17 cellular contexts compared by ENCODE assay signal in genomic region chr17:82024859-82025258, GRCh38. TPM values are rescaled to one million over a fixed set of nuclear protein-coding genes. Genes with fewer than 3 reads are reported as not detected.
A peak's percentile ranks its signal among the peaks of the same experiment; 100 is the strongest.
DNase-seq lines count a peak whose midpoint lies in the region; ATAC-seq, FAIRE-seq and TF ChIP-seq lines count a peak whose summit lies in the region.
"Had no signal": no experiment of that assay in that cellular context is flagged by ENCODE, and none has a peak within 500 bp of the region (broad histone marks: within the 10 kb centered on the region; RNA-seq: fewer than 3 reads in every experiment).

No MANE protein-coding gene starts in this region.

- BruUV-seq in HepG2 (replicated peaks; lab: Mats Ljungman, UMichigan) (no TSS peak), OCI-LY7 (replicated peaks; lab: Mats Ljungman, UMichigan) (no TSS peak)

- POLR2A ChIA-PET in HepG2 (lab: Yijun Ruan, JAX) = interaction anchor here (4.5 to 14.1 kb wide), 2 partner anchors 10 to 27 kb away, joined by 112 to 470 read pairs; partner anchors contain the start of gene DCXR
- POLR2A ChIA-PET in OCI-LY7 (lab: Charles Lee) = interaction anchor here (0.9 kb wide), 1 partner anchor 13 kb away, joined by 3 read pairs; the partner anchor contains the start of gene DCXR

- H3K4me3 ChIP-seq in HepG2 (replicated peaks in 1 of 3; ENCODE audit: insufficient read depth in 1 of 3, low read depth in 2 of 3, low read length in 3 of 3) (peak overlapping the region in 1 of 3 experiments; percentile 86; a peak in 1 of 6 replicates), right lobe of liver (no peak overlapping the region), OCI-LY7 (ENCODE audit: low read depth, low read length, poor library complexity, severe bottlenecking) (no peak overlapping the region)
- H3K4me3 ChIP-seq: PC-9 had no signal

- no peaks in the 10 kb centered on the region for H3K9me3 ChIP-seq in HepG2 (ENCODE audit: low read length)
- no peaks in the 10 kb centered on the region for H3K9me3 ChIP-seq in right lobe of liver
- H3K9me3 ChIP-seq in OCI-LY7 (ENCODE audit: low read length) = no peaks in the 10 kb centered on the region
- H3K9me3 ChIP-seq: HAP-1 had no signal

- peak overlapping the region; percentile 79; the same call in 1 of the 2 replicates for H3K9ac ChIP-seq in HepG2 (ENCODE audit: insufficient read depth, low read depth, low read length)

- no peak for TF ChIP-seq RAD21 in HepG2 (CRISPR knock-in tag; IDR thresholded peaks at IDR 0.05)

- in situ Hi-C loops in HepG2 (cut with HindIII; ENCODE audit: extremely low pct_ligation_motif_present, low pct_unique_long_range_greater_than_20kb) = loop anchor here (5.0 kb wide), 1 partner anchor 68 kb away; no protein-coding TSS in a partner anchor

- TF ChIP-seq POLR2A in HepG2 (IDR thresholded peaks at IDR 0.05; ENCODE audit: insufficient read depth in 1 of 2, low read depth in 2 of 2, low read length in 2 of 2) (no peak), right lobe of liver (IDR thresholded peaks at IDR 0.05) (no peak)

- H3K4me1 ChIP-seq in HepG2 (ENCODE audit: insufficient read depth, low read length) = peaks cover 50% of the 10 kb centered on the region
- peaks cover 0 to 36% (median 17%) of the 10 kb centered on the region in 4 donors for H3K4me1 ChIP-seq in right lobe of liver
- peaks cover 27% of the 10 kb centered on the region for H3K4me1 ChIP-seq in OCI-LY7 (ENCODE audit: insufficient read depth, low read length, poor library complexity, severe bottlenecking)

- no peaks in the 10 kb centered on the region for H3K9me2 ChIP-seq in OCI-LY7 (ENCODE audit: insufficient read depth, low read length)

- WGBS in HepG2 (ENCODE audit: low lambda C conversion rate) = 100% methylated on average over 11 of the region's 17 CpGs
- no CpG with 5 or more reads among the region's 17 CpGs for WGBS in right lobe of liver (ENCODE audit: insufficient coverage, low coverage, low lambda C conversion rate, missing lambda C conversion rate)

- CTCF ChIA-PET in HepG2 (lab: Yijun Ruan, JAX; ENCODE audit: low intra/inter-chr PET ratio, low total read pairs) = no interaction called here
- CTCF ChIA-PET in OCI-LY7 (lab: Charles Lee; ENCODE audit: unreplicated experiment) = no interaction called here

- H3K79me2 ChIP-seq in HepG2 (ENCODE audit: insufficient read depth, low read length) (peaks cover 40% of the 10 kb centered on the region), OCI-LY7 (ENCODE audit: insufficient read depth, low read depth, low read length) (peaks cover 12% of the 10 kb centered on the region; the same call in 1 of the 2 replicates)

- H3K27ac ChIP-seq in HepG2 (ENCODE audit: extremely low read length, insufficient read depth, low read length) = no peak overlapping the region
- H3K27ac ChIP-seq in right lobe of liver = no peak overlapping the region
- no peak overlapping the region for H3K27ac ChIP-seq in OCI-LY7 (ENCODE audit: low read depth, low read length, poor library complexity, severe bottlenecking)
- H3K27ac ChIP-seq: PC-9 had no signal

- H3K27me3 ChIP-seq in HepG2 (ENCODE audit: control insufficient read depth in 1 of 2, insufficient read depth in 2 of 2, low read length in 2 of 2) (no peaks in the 10 kb centered on the region; a peak in 1 of 5 replicates), right lobe of liver (no peaks in the 10 kb centered on the region)

- DNase-seq in HepG2 (ENCODE audit: low spot score) = no peak
- no peak for DNase-seq in right lobe of liver
- no peak for DNase-seq in OCI-LY7 (ENCODE audit: low spot score)
- DNase-seq in activated effector memory CD4-positive, alpha-beta T cell treated with anti-CD3 and anti-CD28 coated beads, Interleukin-2, amount 50 U/mL, for 16 hours = no peak
- no peak for DNase-seq in GM19239 (ENCODE audit: insufficient read length, low spot score)
- DNase-seq in NOMO-1 treated with DMSO at 0.1 percent for 48 hours (lab: John Stamatoyannopoulos, UW; ENCODE audit: unreplicated experiment) = no peak
- DNase-seq: C1 segment of cervical spinal cord, DMS 273 treated with DMSO at 0.1 percent for 48 hours, EL, MV-4-11, NCI-H1417, NCI-H1930, NCI-H69, PC-9, SW 1271 had no signal

- H2AFZ ChIP-seq in HepG2 (ENCODE audit: low read length) (no peak overlapping the region), OCI-LY7 (ENCODE audit: low read length) (no peak overlapping the region)
- H2AFZ ChIP-seq: PC-9 had no signal

- TF ChIP-seq EP300 in HepG2 (IDR thresholded peaks at IDR 0.05; ENCODE audit: low read depth in 2 of 2, low read length in 2 of 2) = no peak
- TF ChIP-seq EP300 in HepG2 (CRISPR knock-in tag; IDR thresholded peaks at IDR 0.05; ENCODE audit: borderline replicate concordance) = no peak

- TF ChIP-seq CTCF in HepG2 (CRISPR knock-in tag; IDR thresholded peaks at IDR 0.05) = no peak
- no peak for TF ChIP-seq CTCF in right lobe of liver (IDR thresholded peaks at IDR 0.05)
- TF ChIP-seq CTCF in OCI-LY7 (conservative IDR thresholded peaks at IDR 0.05; ENCODE audit: low read length) = no peak

- no peaks in the 10 kb centered on the region; the same call in 1 of the 2 replicates for H4K20me1 ChIP-seq in HepG2 (ENCODE audit: insufficient read depth, low read length)
- no peaks in the 10 kb centered on the region for H4K20me1 ChIP-seq in OCI-LY7 (ENCODE audit: insufficient read depth, low read length)

- FAIRE-seq in HepG2 (lab: Jason Lieb, UNC) (no peak), GM19239 (lab: Jason Lieb, UNC) (no peak)
- FAIRE-seq: A204.1 had no signal

- H3K4me2 ChIP-seq in HepG2 (ENCODE audit: low read depth, low read length) = peak overlapping the region; percentile 93
- H3K4me2 ChIP-seq in OCI-LY7 (ENCODE audit: low read length) = peak overlapping the region; percentile 84; the same call in 1 of the 2 replicates

- ATAC-seq in HepG2 (no peak), right lobe of liver (no peak)

- intact Hi-C loops in HepG2 (cut with micrococcal nuclease; ENCODE audit: unreplicated experiment) (loop anchor here (5.0 kb wide), 2 partner anchors 127 to 158 kb away; no protein-coding TSS in a partner anchor), right lobe of liver (cut with DNase I) (no loop called here), OCI-LY7 (cut with micrococcal nuclease; ENCODE audit: unreplicated experiment) (no loop called here)

- H3K36me3 ChIP-seq in HepG2 (replicated peaks in 1 of 2; ENCODE audit: control insufficient read depth in 1 of 2, insufficient read depth in 2 of 2, low read length in 2 of 2) (peaks cover 9% of the 10 kb centered on the region in 2 experiments), right lobe of liver (no peaks in the 10 kb centered on the region), OCI-LY7 (ENCODE audit: insufficient read depth, low read length) (no peaks in the 10 kb centered on the region)

RNA-seq across cellular contexts. Expression of gene LRRC45, which starts 1.8 kb away (rescaled TPM):
- 21.4 and 48.1 TPM in 2 replicates for total RNA-seq in HepG2 (2016; rRNA removed; fragmentation: Illumina TruSeq; extraction: Trizol)
- 30.2 and 31.8 TPM in 2 replicates for total RNA-seq in HepG2 (2016; cell fraction: cytosol; rRNA removed; fragmentation: Illumina TruSeq; extraction: Trizol; ENCODE audit: low read depth)
- 20.6 and 49.6 TPM in 2 replicates for total RNA-seq in HepG2 (2016; cell fraction: insoluble cytoplasmic fraction; rRNA removed; fragmentation: Illumina TruSeq; extraction: Trizol)
- total RNA-seq in HepG2 (2016; cell fraction: membrane; rRNA removed; fragmentation: Illumina TruSeq; extraction: Trizol) = 14.9 and 19.0 TPM in 2 replicates
- 49.7 and 54.4 TPM in 2 replicates for total RNA-seq in HepG2 (2016; cell fraction: nucleus; rRNA removed; fragmentation: Illumina TruSeq; extraction: Trizol)
- polyA plus RNA-seq in HepG2 (2011; rRNA removed) = 11.6 and 14.1 TPM in 2 replicates
- polyA plus RNA-seq in HepG2 (2011; cell fraction: cytosol; rRNA removed) = 5.5 and 10.0 TPM in 2 replicates
- polyA plus RNA-seq in HepG2 (2011; cell fraction: nucleus; rRNA removed) = 112 and 182 TPM in 2 replicates
- 7.5 and 8.8 TPM in 2 replicates for polyA plus RNA-seq in HepG2 (2012)
- 3.3 and 4.2 TPM in 2 replicates for polyA plus RNA-seq in HepG2 (2016; cell fraction: cytosol; fragmentation: Illumina TruSeq; extraction: Trizol; ENCODE audit: low read depth)
- polyA plus RNA-seq in HepG2 (2016; cell fraction: insoluble cytoplasmic fraction; fragmentation: Illumina TruSeq; extraction: Trizol; ENCODE audit: low read depth) = 19.5 and 19.7 TPM in 2 replicates
- 9.1 and 9.2 TPM in 2 replicates for polyA plus RNA-seq in HepG2 (2016; cell fraction: membrane; fragmentation: Illumina TruSeq; extraction: Trizol; ENCODE audit: low read depth)
- polyA plus RNA-seq in HepG2 (2016; cell fraction: nucleus; fragmentation: Illumina TruSeq; extraction: Trizol; ENCODE audit: insufficient read depth, low read depth) = 129 and 136 TPM in 2 replicates
- polyA minus RNA-seq in HepG2 (2011; rRNA and poly(A)+ RNA removed; ENCODE audit: low replicate concordance) = 11.1 and 15.7 TPM in 2 replicates
- 6.1 and 8.2 TPM in 2 replicates for polyA minus RNA-seq in HepG2 (2011; cell fraction: cytosol; rRNA and poly(A)+ RNA removed)
- polyA minus RNA-seq in HepG2 (2011; cell fraction: nucleus; rRNA and poly(A)+ RNA removed) = 25.0 and 27.2 TPM in 2 replicates
- total RNA-seq in right lobe of liver = 10 to 100 TPM in 3 of 6 experiments, 1 to 10 TPM in 3; 4.9 to 15.6 (median 11.9) TPM
- 52.0 and 62.6 TPM in 2 replicates for total RNA-seq in OCI-LY7 (2014; rRNA removed; shearing (Covaris generic))
- 40.9 and 41.2 TPM in 2 replicates for total RNA-seq in OCI-LY7 (2022)

RNA-seq across cellular contexts. Expression of gene CENPX, which starts 2.2 kb away (rescaled TPM):
- 166 and 170 TPM in 2 replicates for total RNA-seq in HepG2 (2016; rRNA removed; fragmentation: Illumina TruSeq; extraction: Trizol)
- 262 and 321 TPM in 2 replicates for total RNA-seq in HepG2 (2016; cell fraction: cytosol; rRNA removed; fragmentation: Illumina TruSeq; extraction: Trizol; ENCODE audit: low read depth)
- total RNA-seq in HepG2 (2016; cell fraction: insoluble cytoplasmic fraction; rRNA removed; fragmentation: Illumina TruSeq; extraction: Trizol) = 171 and 173 TPM in 2 replicates
- total RNA-seq in HepG2 (2016; cell fraction: membrane; rRNA removed; fragmentation: Illumina TruSeq; extraction: Trizol) = 221 and 277 TPM in 2 replicates
- total RNA-seq in HepG2 (2016; cell fraction: nucleus; rRNA removed; fragmentation: Illumina TruSeq; extraction: Trizol) = 85.1 and 103 TPM in 2 replicates
- 92.7 and 96.7 TPM in 2 replicates for polyA plus RNA-seq in HepG2 (2011; rRNA removed)
- polyA plus RNA-seq in HepG2 (2011; cell fraction: cytosol; rRNA removed) = 88.8 and 138 TPM in 2 replicates
- 166 and 170 TPM in 2 replicates for polyA plus RNA-seq in HepG2 (2011; cell fraction: nucleus; rRNA removed)
- 46.3 and 61.5 TPM in 2 replicates for polyA plus RNA-seq in HepG2 (2012)
- 176 and 237 TPM in 2 replicates for polyA plus RNA-seq in HepG2 (2016; cell fraction: cytosol; fragmentation: Illumina TruSeq; extraction: Trizol; ENCODE audit: low read depth)
- polyA plus RNA-seq in HepG2 (2016; cell fraction: insoluble cytoplasmic fraction; fragmentation: Illumina TruSeq; extraction: Trizol; ENCODE audit: low read depth) = 143 and 150 TPM in 2 replicates
- polyA plus RNA-seq in HepG2 (2016; cell fraction: membrane; fragmentation: Illumina TruSeq; extraction: Trizol; ENCODE audit: low read depth) = 176 and 221 TPM in 2 replicates
- 178 and 180 TPM in 2 replicates for polyA plus RNA-seq in HepG2 (2016; cell fraction: nucleus; fragmentation: Illumina TruSeq; extraction: Trizol; ENCODE audit: insufficient read depth, low read depth)
- polyA minus RNA-seq in HepG2 (2011; rRNA and poly(A)+ RNA removed; ENCODE audit: low replicate concordance) = 32.0 and 49.8 TPM in 2 replicates
- 14.8 and 16.2 TPM in 2 replicates for polyA minus RNA-seq in HepG2 (2011; cell fraction: cytosol; rRNA and poly(A)+ RNA removed)
- polyA minus RNA-seq in HepG2 (2011; cell fraction: nucleus; rRNA and poly(A)+ RNA removed) = 20.0 and 26.9 TPM in 2 replicates
- 10 to 100 TPM; 27.3 to 81.1 (median 47.8) TPM for total RNA-seq in right lobe of liver
- 249 and 251 TPM in 2 replicates for total RNA-seq in OCI-LY7 (2014; rRNA removed; shearing (Covaris generic))
- 107 and 130 TPM in 2 replicates for total RNA-seq in OCI-LY7 (2022)

RNA-seq across cellular contexts. Expression of gene RAC3, which starts 6.6 kb away (rescaled TPM):
- total RNA-seq in HepG2 (2016; rRNA removed; fragmentation: Illumina TruSeq; extraction: Trizol) = 4.0 and 10.5 TPM in 2 replicates
- total RNA-seq in HepG2 (2016; cell fraction: cytosol; rRNA removed; fragmentation: Illumina TruSeq; extraction: Trizol; ENCODE audit: low read depth) = 6.8 and 9.8 TPM in 2 replicates
- 3.9 and 12.6 TPM in 2 replicates for total RNA-seq in HepG2 (2016; cell fraction: insoluble cytoplasmic fraction; rRNA removed; fragmentation: Illumina TruSeq; extraction: Trizol)
- total RNA-seq in HepG2 (2016; cell fraction: membrane; rRNA removed; fragmentation: Illumina TruSeq; extraction: Trizol) = 7.3 and 10.1 TPM in 2 replicates
- total RNA-seq in HepG2 (2016; cell fraction: nucleus; rRNA removed; fragmentation: Illumina TruSeq; extraction: Trizol) = 11.7 and 12.9 TPM in 2 replicates
- 21.3 and 24.1 TPM in 2 replicates for polyA plus RNA-seq in HepG2 (2011; rRNA removed)
- 12.8 and 16.7 TPM in 2 replicates for polyA plus RNA-seq in HepG2 (2011; cell fraction: cytosol; rRNA removed)
- 111 and 165 TPM in 2 replicates for polyA plus RNA-seq in HepG2 (2011; cell fraction: nucleus; rRNA removed)
- polyA plus RNA-seq in HepG2 (2012) = 6.3 and 10.6 TPM in 2 replicates
- polyA plus RNA-seq in HepG2 (2016; cell fraction: cytosol; fragmentation: Illumina TruSeq; extraction: Trizol; ENCODE audit: low read depth) = 10.4 and 12.0 TPM in 2 replicates
- 6.0 and 7.2 TPM in 2 replicates for polyA plus RNA-seq in HepG2 (2016; cell fraction: insoluble cytoplasmic fraction; fragmentation: Illumina TruSeq; extraction: Trizol; ENCODE audit: low read depth)
- 8.8 and 10.0 TPM in 2 replicates for polyA plus RNA-seq in HepG2 (2016; cell fraction: membrane; fragmentation: Illumina TruSeq; extraction: Trizol; ENCODE audit: low read depth)
- polyA plus RNA-seq in HepG2 (2016; cell fraction: nucleus; fragmentation: Illumina TruSeq; extraction: Trizol; ENCODE audit: insufficient read depth, low read depth) = 45.9 and 51.6 TPM in 2 replicates
- 12.6 and 13.2 TPM in 2 replicates for polyA minus RNA-seq in HepG2 (2011; rRNA and poly(A)+ RNA removed; ENCODE audit: low replicate concordance)
- 3.0 and 3.6 TPM in 2 replicates for polyA minus RNA-seq in HepG2 (2011; cell fraction: cytosol; rRNA and poly(A)+ RNA removed)
- 6.7 and 7.6 TPM in 2 replicates for polyA minus RNA-seq in HepG2 (2011; cell fraction: nucleus; rRNA and poly(A)+ RNA removed)
- total RNA-seq in right lobe of liver = 1 to 10 TPM; 3.4 to 9.0 (median 5.4) TPM
- 15.7 and 24.4 TPM in 2 replicates for total RNA-seq in OCI-LY7 (2014; rRNA removed; shearing (Covaris generic))
- total RNA-seq in OCI-LY7 (2022) = 15.1 and 16.4 TPM in 2 replicates

RNA-seq across cellular contexts. Expression of gene DCXR, which starts 12.6 kb away (rescaled TPM):
- 286 and 311 TPM in 2 replicates for total RNA-seq in HepG2 (2016; rRNA removed; fragmentation: Illumina TruSeq; extraction: Trizol)
- total RNA-seq in HepG2 (2016; cell fraction: cytosol; rRNA removed; fragmentation: Illumina TruSeq; extraction: Trizol; ENCODE audit: low read depth) = 275 and 353 TPM in 2 replicates
- 302 and 321 TPM in 2 replicates for total RNA-seq in HepG2 (2016; cell fraction: insoluble cytoplasmic fraction; rRNA removed; fragmentation: Illumina TruSeq; extraction: Trizol)
- total RNA-seq in HepG2 (2016; cell fraction: membrane; rRNA removed; fragmentation: Illumina TruSeq; extraction: Trizol) = 228 and 297 TPM in 2 replicates
- 132 and 152 TPM in 2 replicates for total RNA-seq in HepG2 (2016; cell fraction: nucleus; rRNA removed; fragmentation: Illumina TruSeq; extraction: Trizol)
- polyA plus RNA-seq in HepG2 (2011; rRNA removed) = 287 and 290 TPM in 2 replicates
- 253 and 424 TPM in 2 replicates for polyA plus RNA-seq in HepG2 (2011; cell fraction: cytosol; rRNA removed)
- polyA plus RNA-seq in HepG2 (2011; cell fraction: nucleus; rRNA removed) = 645 and 737 TPM in 2 replicates
- polyA plus RNA-seq in HepG2 (2012) = 190 and 266 TPM in 2 replicates
- 398 and 426 TPM in 2 replicates for polyA plus RNA-seq in HepG2 (2016; cell fraction: cytosol; fragmentation: Illumina TruSeq; extraction: Trizol; ENCODE audit: low read depth)
- 296 and 330 TPM in 2 replicates for polyA plus RNA-seq in HepG2 (2016; cell fraction: insoluble cytoplasmic fraction; fragmentation: Illumina TruSeq; extraction: Trizol; ENCODE audit: low read depth)
- polyA plus RNA-seq in HepG2 (2016; cell fraction: membrane; fragmentation: Illumina TruSeq; extraction: Trizol; ENCODE audit: low read depth) = 308 and 335 TPM in 2 replicates
- polyA plus RNA-seq in HepG2 (2016; cell fraction: nucleus; fragmentation: Illumina TruSeq; extraction: Trizol; ENCODE audit: insufficient read depth, low read depth) = 280 and 299 TPM in 2 replicates
- 73.9 and 172 TPM in 2 replicates for polyA minus RNA-seq in HepG2 (2011; rRNA and poly(A)+ RNA removed; ENCODE audit: low replicate concordance)
- 52.1 and 74.6 TPM in 2 replicates for polyA minus RNA-seq in HepG2 (2011; cell fraction: cytosol; rRNA and poly(A)+ RNA removed)
- 61.5 and 67.5 TPM in 2 replicates for polyA minus RNA-seq in HepG2 (2011; cell fraction: nucleus; rRNA and poly(A)+ RNA removed)
- 1,000 to 10,000 TPM in 2 of 6 experiments, 100 to 1,000 TPM in 4; 389 to 1,607 (median 735) TPM for total RNA-seq in right lobe of liver
- 138 and 147 TPM in 2 replicates for total RNA-seq in OCI-LY7 (2014; rRNA removed; shearing (Covaris generic))
- total RNA-seq in OCI-LY7 (2022) = 132 and 138 TPM in 2 replicates

RNA-seq across cellular contexts. Expression of gene RFNG, which starts 26.8 kb away (rescaled TPM):
- total RNA-seq in HepG2 (2016; rRNA removed; fragmentation: Illumina TruSeq; extraction: Trizol) (27.8 and 64.0 TPM in 2 replicates), right lobe of liver (10 to 100 TPM; 29.9 to 53.3 (median 43.7) TPM), OCI-LY7 (2022) (41.3 and 47.3 TPM in 2 replicates)
- 72.5 and 73.8 TPM in 2 replicates for total RNA-seq in HepG2 (2016; cell fraction: cytosol; rRNA removed; fragmentation: Illumina TruSeq; extraction: Trizol; ENCODE audit: low read depth)
- total RNA-seq in HepG2 (2016; cell fraction: insoluble cytoplasmic fraction; rRNA removed; fragmentation: Illumina TruSeq; extraction: Trizol) = 23.6 and 61.0 TPM in 2 replicates
- 95.0 and 98.0 TPM in 2 replicates for total RNA-seq in HepG2 (2016; cell fraction: membrane; rRNA removed; fragmentation: Illumina TruSeq; extraction: Trizol)
- 53.3 and 60.7 TPM in 2 replicates for total RNA-seq in HepG2 (2016; cell fraction: nucleus; rRNA removed; fragmentation: Illumina TruSeq; extraction: Trizol)
- polyA plus RNA-seq in HepG2 (2011; rRNA removed) = 61.4 and 90.6 TPM in 2 replicates
- polyA plus RNA-seq in HepG2 (2011; cell fraction: cytosol; rRNA removed) = 36.1 and 62.0 TPM in 2 replicates
- 548 and 733 TPM in 2 replicates for polyA plus RNA-seq in HepG2 (2011; cell fraction: nucleus; rRNA removed)
- 60.9 and 71.7 TPM in 2 replicates for polyA plus RNA-seq in HepG2 (2012)
- 106 and 121 TPM in 2 replicates for polyA plus RNA-seq in HepG2 (2016; cell fraction: cytosol; fragmentation: Illumina TruSeq; extraction: Trizol; ENCODE audit: low read depth)
- 35.7 and 47.7 TPM in 2 replicates for polyA plus RNA-seq in HepG2 (2016; cell fraction: insoluble cytoplasmic fraction; fragmentation: Illumina TruSeq; extraction: Trizol; ENCODE audit: low read depth)
- 128 and 132 TPM in 2 replicates for polyA plus RNA-seq in HepG2 (2016; cell fraction: membrane; fragmentation: Illumina TruSeq; extraction: Trizol; ENCODE audit: low read depth)
- polyA plus RNA-seq in HepG2 (2016; cell fraction: nucleus; fragmentation: Illumina TruSeq; extraction: Trizol; ENCODE audit: insufficient read depth, low read depth) = 227 and 229 TPM in 2 replicates
- polyA minus RNA-seq in HepG2 (2011; rRNA and poly(A)+ RNA removed; ENCODE audit: low replicate concordance) = 12.3 and 58.2 TPM in 2 replicates
- 21.9 and 29.0 TPM in 2 replicates for polyA minus RNA-seq in HepG2 (2011; cell fraction: cytosol; rRNA and poly(A)+ RNA removed)
- 29.7 and 35.9 TPM in 2 replicates for polyA minus RNA-seq in HepG2 (2011; cell fraction: nucleus; rRNA and poly(A)+ RNA removed)
- total RNA-seq in OCI-LY7 (2014; rRNA removed; shearing (Covaris generic)) = 50.5 and 59.4 TPM in 2 replicates
